Comparison of ENCODE assay signal across 1 cellular context in the genomic region with DNA sequence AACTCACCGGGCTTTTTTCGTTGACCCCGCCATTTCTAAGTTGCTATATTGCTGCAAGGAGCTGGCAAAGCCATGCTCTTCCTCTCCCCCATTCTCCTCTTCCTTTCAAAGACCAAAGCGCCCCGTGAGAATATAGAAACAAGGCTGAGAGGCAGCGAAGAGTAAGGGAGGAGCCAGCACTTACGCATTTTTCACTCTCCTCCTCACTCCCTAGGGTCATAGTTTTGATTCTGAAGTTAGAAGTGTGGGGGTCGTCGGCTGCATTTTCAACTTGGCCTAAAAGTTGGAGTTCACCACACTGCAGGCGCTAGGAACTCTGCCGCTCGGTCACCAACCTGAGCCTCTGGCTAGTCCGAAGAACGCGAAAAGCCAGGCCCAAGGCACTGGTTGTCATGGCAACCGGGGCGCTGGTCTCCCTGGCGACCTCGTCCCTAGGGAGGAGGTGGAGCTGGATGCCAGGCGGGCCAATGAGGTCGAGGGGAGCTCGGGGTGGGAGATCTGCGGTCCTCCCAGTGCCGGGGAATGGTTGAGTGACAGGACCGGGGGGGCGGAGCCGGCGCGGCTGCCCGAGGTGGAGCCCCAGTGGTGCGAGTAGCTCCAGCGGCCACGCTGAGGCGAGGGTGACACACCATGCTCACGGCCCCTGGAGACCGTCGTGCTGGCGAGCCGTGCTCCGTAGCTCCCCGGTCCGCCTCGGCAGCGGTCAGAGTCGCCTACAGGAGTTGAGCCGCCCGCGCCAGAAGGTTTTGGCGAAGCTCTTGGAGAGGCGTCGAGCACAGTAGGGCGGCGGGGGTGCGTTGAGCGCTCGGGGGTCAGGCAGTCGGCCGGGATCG.
TF ChIP-seq lines count a peak whose summit lies in the region.

A gene with protein sequence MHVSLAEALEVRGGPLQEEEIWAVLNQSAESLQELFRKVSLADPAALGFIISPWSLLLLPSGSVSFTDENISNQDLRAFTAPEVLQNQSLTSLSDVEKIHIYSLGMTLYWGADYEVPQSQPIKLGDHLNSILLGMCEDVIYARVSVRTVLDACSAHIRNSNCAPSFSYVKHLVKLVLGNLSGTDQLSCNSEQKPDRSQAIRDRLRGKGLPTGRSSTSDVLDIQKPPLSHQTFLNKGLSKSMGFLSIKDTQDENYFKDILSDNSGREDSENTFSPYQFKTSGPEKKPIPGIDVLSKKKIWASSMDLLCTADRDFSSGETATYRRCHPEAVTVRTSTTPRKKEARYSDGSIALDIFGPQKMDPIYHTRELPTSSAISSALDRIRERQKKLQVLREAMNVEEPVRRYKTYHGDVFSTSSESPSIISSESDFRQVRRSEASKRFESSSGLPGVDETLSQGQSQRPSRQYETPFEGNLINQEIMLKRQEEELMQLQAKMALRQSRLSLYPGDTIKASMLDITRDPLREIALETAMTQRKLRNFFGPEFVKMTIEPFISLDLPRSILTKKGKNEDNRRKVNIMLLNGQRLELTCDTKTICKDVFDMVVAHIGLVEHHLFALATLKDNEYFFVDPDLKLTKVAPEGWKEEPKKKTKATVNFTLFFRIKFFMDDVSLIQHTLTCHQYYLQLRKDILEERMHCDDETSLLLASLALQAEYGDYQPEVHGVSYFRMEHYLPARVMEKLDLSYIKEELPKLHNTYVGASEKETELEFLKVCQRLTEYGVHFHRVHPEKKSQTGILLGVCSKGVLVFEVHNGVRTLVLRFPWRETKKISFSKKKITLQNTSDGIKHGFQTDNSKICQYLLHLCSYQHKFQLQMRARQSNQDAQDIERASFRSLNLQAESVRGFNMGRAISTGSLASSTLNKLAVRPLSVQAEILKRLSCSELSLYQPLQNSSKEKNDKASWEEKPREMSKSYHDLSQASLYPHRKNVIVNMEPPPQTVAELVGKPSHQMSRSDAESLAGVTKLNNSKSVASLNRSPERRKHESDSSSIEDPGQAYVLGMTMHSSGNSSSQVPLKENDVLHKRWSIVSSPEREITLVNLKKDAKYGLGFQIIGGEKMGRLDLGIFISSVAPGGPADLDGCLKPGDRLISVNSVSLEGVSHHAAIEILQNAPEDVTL (N-terminal part only) (plus strand): TSS at position 590 of the 833 bp plus-strand sequence. CDS start 40,942 bp downstream, outside the sequence.

TF ChIP-seq in GM12878, 131 proteins besides CTCF, POLR2A, EP300 and RAD21 (continued from another document and continues in another):
- TF ChIP-seq POLR2AphosphoS2 (IDR thresholded peaks at IDR 0.05; ENCODE audit: low read depth, low read length): peak; percentile 83; the same call in 1 of the 2 replicates
- peak; percentile 63; the same call in 1 of the 2 replicates for TF ChIP-seq BACH1 (IDR thresholded peaks at IDR 0.05; ENCODE audit: borderline replicate concordance)
- TF ChIP-seq, protein P1, sequence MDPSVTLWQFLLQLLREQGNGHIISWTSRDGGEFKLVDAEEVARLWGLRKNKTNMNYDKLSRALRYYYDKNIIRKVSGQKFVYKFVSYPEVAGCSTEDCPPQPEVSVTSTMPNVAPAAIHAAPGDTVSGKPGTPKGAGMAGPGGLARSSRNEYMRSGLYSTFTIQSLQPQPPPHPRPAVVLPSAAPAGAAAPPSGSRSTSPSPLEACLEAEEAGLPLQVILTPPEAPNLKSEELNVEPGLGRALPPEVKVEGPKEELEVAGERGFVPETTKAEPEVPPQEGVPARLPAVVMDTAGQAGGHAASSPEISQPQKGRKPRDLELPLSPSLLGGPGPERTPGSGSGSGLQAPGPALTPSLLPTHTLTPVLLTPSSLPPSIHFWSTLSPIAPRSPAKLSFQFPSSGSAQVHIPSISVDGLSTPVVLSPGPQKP (IDR thresholded peaks at IDR 0.05; ENCODE audit: low read depth, low read length): no peak
- 0 out of 2 replicates have a peak, but pooled peaks have one; percentile 29 for TF ChIP-seq MYB (IDR thresholded peaks at IDR 0.05; ENCODE audit: borderline replicate concordance, low read depth, low read length)
- TF ChIP-seq RAD51 (IDR thresholded peaks at IDR 0.05): no peak
- TF ChIP-seq RCOR1 (conservative IDR thresholded peaks at IDR 0.05; ENCODE audit: low read depth, low read length): no peak
- TF ChIP-seq, protein P2, sequence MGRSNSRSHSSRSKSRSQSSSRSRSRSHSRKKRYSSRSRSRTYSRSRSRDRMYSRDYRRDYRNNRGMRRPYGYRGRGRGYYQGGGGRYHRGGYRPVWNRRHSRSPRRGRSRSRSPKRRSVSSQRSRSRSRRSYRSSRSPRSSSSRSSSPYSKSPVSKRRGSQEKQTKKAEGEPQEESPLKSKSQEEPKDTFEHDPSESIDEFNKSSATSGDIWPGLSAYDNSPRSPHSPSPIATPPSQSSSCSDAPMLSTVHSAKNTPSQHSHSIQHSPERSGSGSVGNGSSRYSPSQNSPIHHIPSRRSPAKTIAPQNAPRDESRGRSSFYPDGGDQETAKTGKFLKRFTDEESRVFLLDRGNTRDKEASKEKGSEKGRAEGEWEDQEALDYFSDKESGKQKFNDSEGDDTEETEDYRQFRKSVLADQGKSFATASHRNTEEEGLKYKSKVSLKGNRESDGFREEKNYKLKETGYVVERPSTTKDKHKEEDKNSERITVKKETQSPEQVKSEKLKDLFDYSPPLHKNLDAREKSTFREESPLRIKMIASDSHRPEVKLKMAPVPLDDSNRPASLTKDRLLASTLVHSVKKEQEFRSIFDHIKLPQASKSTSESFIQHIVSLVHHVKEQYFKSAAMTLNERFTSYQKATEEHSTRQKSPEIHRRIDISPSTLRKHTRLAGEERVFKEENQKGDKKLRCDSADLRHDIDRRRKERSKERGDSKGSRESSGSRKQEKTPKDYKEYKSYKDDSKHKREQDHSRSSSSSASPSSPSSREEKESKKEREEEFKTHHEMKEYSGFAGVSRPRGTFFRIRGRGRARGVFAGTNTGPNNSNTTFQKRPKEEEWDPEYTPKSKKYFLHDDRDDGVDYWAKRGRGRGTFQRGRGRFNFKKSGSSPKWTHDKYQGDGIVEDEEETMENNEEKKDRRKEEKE (IDR thresholded peaks at IDR 0.05): no peak
- TF ChIP-seq CREB1 (IDR thresholded peaks at IDR 0.05; ENCODE audit: low read depth): 0 out of 2 replicates have a peak, but pooled peaks have one; percentile 35
- TF ChIP-seq, protein P3, sequence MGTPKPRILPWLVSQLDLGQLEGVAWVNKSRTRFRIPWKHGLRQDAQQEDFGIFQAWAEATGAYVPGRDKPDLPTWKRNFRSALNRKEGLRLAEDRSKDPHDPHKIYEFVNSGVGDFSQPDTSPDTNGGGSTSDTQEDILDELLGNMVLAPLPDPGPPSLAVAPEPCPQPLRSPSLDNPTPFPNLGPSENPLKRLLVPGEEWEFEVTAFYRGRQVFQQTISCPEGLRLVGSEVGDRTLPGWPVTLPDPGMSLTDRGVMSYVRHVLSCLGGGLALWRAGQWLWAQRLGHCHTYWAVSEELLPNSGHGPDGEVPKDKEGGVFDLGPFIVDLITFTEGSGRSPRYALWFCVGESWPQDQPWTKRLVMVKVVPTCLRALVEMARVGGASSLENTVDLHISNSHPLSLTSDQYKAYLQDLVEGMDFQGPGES (IDR thresholded peaks at IDR 0.05): peak; percentile 75
- TF ChIP-seq CBX3 (IDR thresholded peaks at IDR 0.05; ENCODE audit: borderline replicate concordance, low read depth): no peak
- TF ChIP-seq MTA3 (IDR thresholded peaks at IDR 0.05; ENCODE audit: borderline replicate concordance, low read length): no peak
- TF ChIP-seq, protein P4, sequence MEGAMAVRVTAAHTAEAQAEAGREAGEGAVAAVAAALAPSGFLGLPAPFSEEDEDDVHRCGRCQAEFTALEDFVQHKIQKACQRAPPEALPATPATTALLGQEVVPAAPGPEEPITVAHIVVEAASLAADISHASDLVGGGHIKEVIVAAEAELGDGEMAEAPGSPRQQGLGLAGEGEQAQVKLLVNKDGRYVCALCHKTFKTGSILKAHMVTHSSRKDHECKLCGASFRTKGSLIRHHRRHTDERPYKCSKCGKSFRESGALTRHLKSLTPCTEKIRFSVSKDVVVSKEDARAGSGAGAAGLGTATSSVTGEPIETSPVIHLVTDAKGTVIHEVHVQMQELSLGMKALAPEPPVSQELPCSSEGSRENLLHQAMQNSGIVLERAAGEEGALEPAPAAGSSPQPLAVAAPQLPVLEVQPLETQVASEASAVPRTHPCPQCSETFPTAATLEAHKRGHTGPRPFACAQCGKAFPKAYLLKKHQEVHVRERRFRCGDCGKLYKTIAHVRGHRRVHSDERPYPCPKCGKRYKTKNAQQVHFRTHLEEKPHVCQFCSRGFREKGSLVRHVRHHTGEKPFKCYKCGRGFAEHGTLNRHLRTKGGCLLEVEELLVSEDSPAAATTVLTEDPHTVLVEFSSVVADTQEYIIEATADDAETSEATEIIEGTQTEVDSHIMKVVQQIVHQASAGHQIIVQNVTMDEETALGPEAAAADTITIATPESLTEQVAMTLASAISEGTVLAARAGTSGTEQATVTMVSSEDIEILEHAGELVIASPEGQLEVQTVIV (IDR thresholded peaks at IDR 0.05; ENCODE audit: borderline replicate concordance, partially characterized antibody): no peak
- TF ChIP-seq MTA2 (IDR thresholded peaks at IDR 0.05; ENCODE audit: low read depth): peak; percentile 37; the same call in 1 of the 2 replicates
- peak; percentile 15 to 45; a peak in 2 of 4 replicates for TF ChIP-seq BHLHE40 (IDR thresholded peaks at IDR 0.05; ENCODE audit: borderline replicate concordance in 1 of 2, low read depth in 2 of 2, low read length in 1 of 2)
- no peak for TF ChIP-seq ETV6 (conservative IDR thresholded peaks at IDR 0.05 in 1 of 2, IDR thresholded peaks at IDR 0.05 in 1 of 2; ENCODE audit: borderline replicate concordance in 1 of 2, low read depth in 1 of 2)
- peak; percentile 95 for TF ChIP-seq HDGF (IDR thresholded peaks at IDR 0.05)
- TF ChIP-seq TARDBP (IDR thresholded peaks at IDR 0.05; ENCODE audit: borderline replicate concordance): peak; percentile 38; the same call in 1 of the 2 replicates
- TF ChIP-seq TCF3 (IDR thresholded peaks at IDR 0.05; ENCODE audit: borderline replicate concordance, insufficient read depth, low read depth, low read length): no peak
- TF ChIP-seq TCF12 (IDR thresholded peaks at IDR 0.05; ENCODE audit: low read depth, low read length): peak; percentile 55; the same call in 1 of the 2 replicates
- TF ChIP-seq YY1 (IDR thresholded peaks at IDR 0.05; ENCODE audit: low read depth, low read length): peak; percentile 12; the same call in 1 of the 2 replicates
- TF ChIP-seq HCFC1 (IDR thresholded peaks at IDR 0.05; ENCODE audit: low read length): 0 out of 2 replicates have a peak, but pooled peaks have one; percentile 9
- peak; percentile 95 for TF ChIP-seq PBX3 (IDR thresholded peaks at IDR 0.05; ENCODE audit: insufficient replicate concordance, low read depth, low read length)
- TF ChIP-seq ZNF687 (IDR thresholded peaks at IDR 0.05): peak; percentile 40
- TF ChIP-seq RB1 (IDR thresholded peaks at IDR 0.05; ENCODE audit: borderline replicate concordance): peak; percentile 98; the same call in 1 of the 2 replicates
- no peak for TF ChIP-seq JUNB (IDR thresholded peaks at IDR 0.05)
- TF ChIP-seq DPF2 (IDR thresholded peaks at IDR 0.05): peak; percentile 98
- 0 out of 2 replicates have a peak, but pooled peaks have one; percentile 31 for TF ChIP-seq NR2F1 (conservative IDR thresholded peaks at IDR 0.05)
- 0 out of 2 replicates have a peak, but pooled peaks have one; percentile 80 for TF ChIP-seq LARP7 (IDR thresholded peaks at IDR 0.05)
- TF ChIP-seq, protein P5, sequence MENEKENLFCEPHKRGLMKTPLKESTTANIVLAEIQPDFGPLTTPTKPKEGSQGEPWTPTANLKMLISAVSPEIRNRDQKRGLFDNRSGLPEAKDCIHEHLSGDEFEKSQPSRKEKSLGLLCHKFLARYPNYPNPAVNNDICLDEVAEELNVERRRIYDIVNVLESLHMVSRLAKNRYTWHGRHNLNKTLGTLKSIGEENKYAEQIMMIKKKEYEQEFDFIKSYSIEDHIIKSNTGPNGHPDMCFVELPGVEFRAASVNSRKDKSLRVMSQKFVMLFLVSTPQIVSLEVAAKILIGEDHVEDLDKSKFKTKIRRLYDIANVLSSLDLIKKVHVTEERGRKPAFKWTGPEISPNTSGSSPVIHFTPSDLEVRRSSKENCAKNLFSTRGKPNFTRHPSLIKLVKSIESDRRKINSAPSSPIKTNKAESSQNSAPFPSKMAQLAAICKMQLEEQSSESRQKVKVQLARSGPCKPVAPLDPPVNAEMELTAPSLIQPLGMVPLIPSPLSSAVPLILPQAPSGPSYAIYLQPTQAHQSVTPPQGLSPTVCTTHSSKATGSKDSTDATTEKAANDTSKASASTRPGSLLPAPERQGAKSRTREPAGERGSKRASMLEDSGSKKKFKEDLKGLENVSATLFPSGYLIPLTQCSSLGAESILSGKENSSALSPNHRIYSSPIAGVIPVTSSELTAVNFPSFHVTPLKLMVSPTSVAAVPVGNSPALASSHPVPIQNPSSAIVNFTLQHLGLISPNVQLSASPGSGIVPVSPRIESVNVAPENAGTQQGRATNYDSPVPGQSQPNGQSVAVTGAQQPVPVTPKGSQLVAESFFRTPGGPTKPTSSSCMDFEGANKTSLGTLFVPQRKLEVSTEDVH (IDR thresholded peaks at IDR 0.05; ENCODE audit: low read depth, partially characterized antibody): peak; percentile 33
